In the genomic region with DNA sequence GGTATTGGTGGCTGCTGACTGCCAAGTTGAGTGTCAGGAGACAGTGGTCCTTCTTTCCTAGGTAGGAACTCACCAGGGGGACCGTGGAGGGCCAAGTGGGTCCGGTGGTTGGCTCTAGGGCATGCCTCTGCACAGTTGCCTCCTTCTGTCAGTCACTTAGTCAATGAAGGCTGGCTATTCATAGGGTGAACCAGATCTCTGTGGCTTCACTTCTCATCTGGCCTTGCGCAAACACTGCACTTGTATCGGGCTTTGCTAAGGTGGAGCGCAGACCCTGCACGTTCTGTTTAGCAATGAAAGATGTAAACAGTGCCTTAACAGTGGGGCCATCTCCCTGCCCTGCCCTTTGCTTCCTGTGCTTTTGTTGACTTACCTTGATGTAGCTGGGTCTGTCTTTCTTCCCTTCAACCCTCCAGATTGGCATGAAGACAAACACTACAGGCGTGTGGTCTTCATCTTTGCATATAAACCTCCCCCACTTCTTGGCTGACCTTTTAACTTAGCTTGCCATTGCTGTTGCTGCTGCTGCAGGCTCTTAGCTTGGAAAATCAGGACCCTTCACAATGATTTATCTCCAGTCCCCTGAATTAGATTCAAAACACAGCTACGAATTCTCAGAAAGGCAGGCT, we compare ENCODE assay signal across 10 cellular contexts. TPM values are rescaled to one million over a fixed set of nuclear protein-coding genes. Genes with fewer than 3 reads are reported as not detected.
A peak's percentile ranks its signal among the peaks of the same experiment; 100 is the strongest.
DNase-seq lines count a peak whose midpoint lies in the region; ATAC-seq and TF ChIP-seq lines count a peak whose summit lies in the region.
"Had no signal": no experiment of that assay in that cellular context is flagged by ENCODE, and none has a peak within 500 bp of the region (broad histone marks: within the 10 kb centered on the region; RNA-seq: fewer than 3 reads in every experiment).

No MANE protein-coding gene starts in this region.

- ATAC-seq in GM21737 (IDR thresholded peaks at IDR 0.05; ENCODE audit: unreplicated experiment) (no peak), HG03159 (IDR thresholded peaks at IDR 0.05; ENCODE audit: unreplicated experiment) (no peak)

- no peak overlapping the region for H3K9ac ChIP-seq in neuronal stem cell (ENCODE audit: low read depth, low read length, poor library complexity)

- no peak overlapping the region for H3K18ac ChIP-seq in neuronal stem cell (ENCODE audit: low read length)

- H2AK5ac ChIP-seq in neuronal stem cell (ENCODE audit: low read depth, low read length), result no peak overlapping the region

- DNase-seq in NOMO-1 (lab: John Stamatoyannopoulos, UW; ENCODE audit: unreplicated experiment in 2 of 2) (peak; percentile 18 to 59), NOMO-1 treated with dmso at 0.1 percent for 144 hours (lab: John Stamatoyannopoulos, UW; ENCODE audit: unreplicated experiment) (no peak), NCI-H2029 (lab: John Stamatoyannopoulos, UW) (peak; percentile 64), neuronal stem cell (ENCODE audit: low spot score) (no peak)
- DNase-seq in activated T-helper 2 cell treated with anti-CD3 and anti-CD28 coated beads, Interferon-gamma antibody, Interleukin-2, Interleukin-4, amounts not matched to agents 10 μg/mL and 5 μg/mL and 100 μg/mL, durations not matched to agents 14 hours and 24 hours and 36 hours (ENCODE audit: low spot score), result no peak
- DNase-seq: glutamatergic neuron, NCI-H2081 had no signal

- no peak overlapping the region for H2BK120ac ChIP-seq in neuronal stem cell (ENCODE audit: low read depth, low read length)

- no peak overlapping the region for H2BK15ac ChIP-seq in neuronal stem cell (ENCODE audit: low read length)

- H3K9me3 ChIP-seq in neutrophil, result no peaks in the 10 kb centered on the region
- no peaks in the 10 kb centered on the region for H3K9me3 ChIP-seq in neuronal stem cell (replicated peaks in 1 of 2; ENCODE audit: control insufficient read depth in 2 of 2, insufficient read depth in 1 of 2, low read depth in 1 of 2, low read length in 2 of 2)

- H3K27ac Mint-ChIP-seq in activated T-helper 2 cell treated with anti-CD3 and anti-CD28 coated beads, Interferon-gamma antibody, Interleukin-2, Interleukin-4, amounts not matched to agents 10 μg/mL and 5 μg/mL and 100 μg/mL, durations not matched to agents 14 hours and 24 hours and 36 hours, result peak overlapping the region; percentile 11

- no peak overlapping the region for H2BK5ac ChIP-seq in neuronal stem cell (ENCODE audit: low read length)

- H4K91ac ChIP-seq in neuronal stem cell (ENCODE audit: low read depth, low read length, poor library complexity), result no peak overlapping the region

- no peak overlapping the region for H2AFZ ChIP-seq in neuronal stem cell (ENCODE audit: low read length)

- peaks cover 36% of the 10 kb centered on the region for H3K36me3 Mint-ChIP-seq in activated T-helper 2 cell treated with anti-CD3 and anti-CD28 coated beads, Interferon-gamma antibody, Interleukin-2, Interleukin-4, amounts not matched to agents 10 μg/mL and 5 μg/mL and 100 μg/mL, durations not matched to agents 14 hours and 24 hours and 36 hours (ENCODE audit: low read depth)

- no peak overlapping the region for H4K8ac ChIP-seq in neuronal stem cell (ENCODE audit: low read depth, low read length)

- H3K4me1 ChIP-seq in neutrophil (ENCODE audit: control insufficient read depth in 1 of 2, insufficient read depth in 1 of 2, low read depth in 1 of 2, low read length in 1 of 2) (peaks cover 100% of the 10 kb centered on the region in 2 experiments), neuronal stem cell (ENCODE audit: control insufficient read depth in 2 of 2, insufficient read depth in 1 of 2, low read depth in 1 of 2, low read length in 2 of 2) (peaks cover 2 to 9% of the 10 kb centered on the region in 2 donors)

- H3K4me3 ChIP-seq in neutrophil (ENCODE audit: low read depth in 1 of 2, low read length in 1 of 2) (peak overlapping the region; percentile 69 to 99), neuronal stem cell (ENCODE audit: low read length in 2 of 2) (no peak overlapping the region)

- no peak overlapping the region for H3K4me3 Mint-ChIP-seq in activated T-helper 2 cell treated with anti-CD3 and anti-CD28 coated beads, Interferon-gamma antibody, Interleukin-2, Interleukin-4, amounts not matched to agents 10 μg/mL and 5 μg/mL and 100 μg/mL, durations not matched to agents 14 hours and 24 hours and 36 hours (ENCODE audit: low read depth)

- no peaks in the 10 kb centered on the region for H3K79me1 ChIP-seq in neuronal stem cell (ENCODE audit: low read depth, low read length)

- no peaks in the 10 kb centered on the region for H3K27me3 ChIP-seq in neutrophil
- no peaks in the 10 kb centered on the region for H3K27me3 ChIP-seq in neuronal stem cell (ENCODE audit: control insufficient read depth in 3 of 3, insufficient read depth in 3 of 3, low read depth in 1 of 3, low read length in 3 of 3)

- TF ChIP-seq CTCF in neutrophil (IDR thresholded peaks at IDR 0.05), result no peak

- WGBS in neuronal stem cell (ENCODE audit: extremely low coverage in 2 of 2, insufficient read length in 2 of 2, insufficient replicate concordance in 1 of 2), 2 donors, result no CpG with 5 or more reads among the region's 8 CpGs

- H3K4ac ChIP-seq in neuronal stem cell (ENCODE audit: low read length), result no peak overlapping the region

- H3K23ac ChIP-seq in neuronal stem cell (ENCODE audit: low read depth, low read length, poor library complexity), result no peak overlapping the region

- H2BK12ac ChIP-seq in neuronal stem cell (ENCODE audit: low read length), result no peak overlapping the region

- intact Hi-C loops in activated T-helper 2 cell treated with anti-CD3 and anti-CD28 coated beads, Interferon-gamma antibody, Interleukin-2, Interleukin-4, amounts not matched to agents 10 μg/mL and 5 μg/mL and 100 μg/mL, durations not matched to agents 14 hours and 24 hours and 36 hours (cut with micrococcal nuclease), result loop anchor here (5.0 to 10.0 kb wide), 2 partner anchors 123 to 1605 kb away; a partner anchor contains a TSS

- no peak overlapping the region for H3K4me2 ChIP-seq in neuronal stem cell (ENCODE audit: insufficient read depth, low read length, poor library complexity, severe bottlenecking)

- H3K14ac ChIP-seq in neuronal stem cell (ENCODE audit: low read length), result no peak overlapping the region

- no peaks in the 10 kb centered on the region for H3K9me3 Mint-ChIP-seq in activated T-helper 2 cell treated with anti-CD3 and anti-CD28 coated beads, Interferon-gamma antibody, Interleukin-2, Interleukin-4, amounts not matched to agents 10 μg/mL and 5 μg/mL and 100 μg/mL, durations not matched to agents 14 hours and 24 hours and 36 hours

- H3K27me3 Mint-ChIP-seq in activated T-helper 2 cell treated with anti-CD3 and anti-CD28 coated beads, Interferon-gamma antibody, Interleukin-2, Interleukin-4, amounts not matched to agents 10 μg/mL and 5 μg/mL and 100 μg/mL, durations not matched to agents 14 hours and 24 hours and 36 hours (ENCODE audit: low read depth), result no peaks in the 10 kb centered on the region

- H3K36me3 ChIP-seq in neutrophil, result peaks cover 62% of the 10 kb centered on the region
- H3K36me3 ChIP-seq in neuronal stem cell (replicated peaks in 1 of 2; ENCODE audit: control insufficient read depth in 2 of 2, insufficient read depth in 2 of 2, low read length in 2 of 2), result no peaks in the 10 kb centered on the region

- peak overlapping the region; percentile 98 for H3K27ac ChIP-seq in neutrophil
- no peak overlapping the region for H3K27ac ChIP-seq in neuronal stem cell (replicated peaks; ENCODE audit: low read length)

- peaks cover 78% of the 10 kb centered on the region for H3K4me1 Mint-ChIP-seq in activated T-helper 2 cell treated with anti-CD3 and anti-CD28 coated beads, Interferon-gamma antibody, Interleukin-2, Interleukin-4, amounts not matched to agents 10 μg/mL and 5 μg/mL and 100 μg/mL, durations not matched to agents 14 hours and 24 hours and 36 hours (ENCODE audit: low read depth)

RNA-seq across cellular contexts. Expression of a gene that starts 7.4 kb away (rescaled TPM):
- 20.2 and 20.3 TPM in 2 replicates for total RNA-seq in activated T-helper 2 cell treated with anti-CD3 and anti-CD28 coated beads, Interferon-gamma antibody, Interleukin-2, Interleukin-4, amounts not matched to agents 10 μg/mL and 5 μg/mL and 100 μg/mL, durations not matched to agents 14 hours and 24 hours and 36 hours
- 6.7 TPM for polyA plus RNA-seq in neuronal stem cell (2013, experiment 1 of 2)
- polyA plus RNA-seq in neuronal stem cell (2013, experiment 2 of 2), result 6.7 TPM

Comparison
In these comparisons a context has a peak if more than half of its experiments do, and no peak if none do; other contexts are left out.
1. DNase-seq: peak in NOMO-1 (2 of 2) and NCI-H2029 (single experiment); none in NOMO-1 treated with dmso at 0.1 percent for 144 hours (single experiment), activated T-helper 2 cell treated with anti-CD3 and anti-CD28 coated beads, Interferon-gamma antibody, Interleukin-2, Interleukin-4, amounts not matched to agents 10 μg/mL and 5 μg/mL and 100 μg/mL, durations not matched to agents 14 hours and 24 hours and 36 hours (single experiment) and neuronal stem cell (single experiment).
2. H3K4me3 ChIP-seq: peak in neutrophil (2 of 2); none in neuronal stem cell (0 of 2).